ENCODE assay signal across 1 cellular context in the genomic region with DNA sequence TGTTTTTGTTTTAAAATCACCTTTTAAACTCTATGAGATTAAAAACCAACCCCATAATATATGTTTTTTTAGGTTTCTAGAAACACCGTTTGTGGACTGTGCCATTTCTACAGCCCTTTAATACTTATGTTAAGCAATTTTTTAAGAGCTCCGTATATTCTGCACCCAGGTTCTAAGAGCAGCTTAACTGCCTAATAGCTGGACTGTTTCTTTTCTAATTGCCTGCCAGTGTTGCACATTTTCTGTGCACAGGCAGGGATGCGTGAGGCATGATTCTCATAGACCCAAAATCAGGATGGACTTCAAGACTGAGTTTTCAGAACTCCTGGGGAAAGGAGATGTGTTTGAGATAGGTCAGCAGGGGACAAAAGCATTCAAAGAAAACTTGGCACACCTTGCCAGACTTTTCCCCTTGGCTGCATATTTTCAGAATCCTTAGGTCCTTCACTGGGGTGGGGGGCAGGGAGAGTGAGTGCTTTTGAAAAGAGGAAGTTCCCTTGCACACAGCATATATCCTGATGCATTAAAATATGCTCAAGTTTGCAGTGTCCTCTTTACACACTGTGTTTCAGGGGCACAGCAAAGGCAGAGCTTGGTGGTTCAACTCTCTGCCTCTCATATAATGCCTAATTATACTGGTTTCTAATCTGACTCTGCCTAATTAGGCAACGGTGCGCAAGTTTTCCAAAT.
TF ChIP-seq lines count a peak whose summit lies in the region.

No MANE protein-coding gene starts in this region.

TF ChIP-seq in SK-N-SH, 30 proteins besides CTCF, POLR2A, EP300 and RAD21 (continued from another document):
- TF ChIP-seq, protein P1, sequence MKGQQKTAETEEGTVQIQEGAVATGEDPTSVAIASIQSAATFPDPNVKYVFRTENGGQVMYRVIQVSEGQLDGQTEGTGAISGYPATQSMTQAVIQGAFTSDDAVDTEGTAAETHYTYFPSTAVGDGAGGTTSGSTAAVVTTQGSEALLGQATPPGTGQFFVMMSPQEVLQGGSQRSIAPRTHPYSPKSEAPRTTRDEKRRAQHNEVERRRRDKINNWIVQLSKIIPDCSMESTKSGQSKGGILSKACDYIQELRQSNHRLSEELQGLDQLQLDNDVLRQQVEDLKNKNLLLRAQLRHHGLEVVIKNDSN (IDR thresholded peaks at IDR 0.05; ENCODE audit: borderline replicate concordance, low read depth) = no peak
- TF ChIP-seq, protein P2, sequence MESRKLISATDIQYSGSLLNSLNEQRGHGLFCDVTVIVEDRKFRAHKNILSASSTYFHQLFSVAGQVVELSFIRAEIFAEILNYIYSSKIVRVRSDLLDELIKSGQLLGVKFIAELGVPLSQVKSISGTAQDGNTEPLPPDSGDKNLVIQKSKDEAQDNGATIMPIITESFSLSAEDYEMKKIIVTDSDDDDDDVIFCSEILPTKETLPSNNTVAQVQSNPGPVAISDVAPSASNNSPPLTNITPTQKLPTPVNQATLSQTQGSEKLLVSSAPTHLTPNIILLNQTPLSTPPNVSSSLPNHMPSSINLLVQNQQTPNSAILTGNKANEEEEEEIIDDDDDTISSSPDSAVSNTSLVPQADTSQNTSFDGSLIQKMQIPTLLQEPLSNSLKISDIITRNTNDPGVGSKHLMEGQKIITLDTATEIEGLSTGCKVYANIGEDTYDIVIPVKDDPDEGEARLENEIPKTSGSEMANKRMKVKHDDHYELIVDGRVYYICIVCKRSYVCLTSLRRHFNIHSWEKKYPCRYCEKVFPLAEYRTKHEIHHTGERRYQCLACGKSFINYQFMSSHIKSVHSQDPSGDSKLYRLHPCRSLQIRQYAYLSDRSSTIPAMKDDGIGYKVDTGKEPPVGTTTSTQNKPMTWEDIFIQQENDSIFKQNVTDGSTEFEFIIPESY (IDR thresholded peaks at IDR 0.05; ENCODE audit: borderline replicate concordance, low read depth) = no peak
- TF ChIP-seq POLR2AphosphoS5 (IDR thresholded peaks at IDR 0.05; ENCODE audit: low read depth, low read length) (no peak), ELF1 (IDR thresholded peaks at IDR 0.05) (no peak), MEF2A (IDR thresholded peaks at IDR 0.05; ENCODE audit: borderline replicate concordance, low read depth) (no peak), FOXJ3 (CRISPR knock-in tag; IDR thresholded peaks at IDR 0.05) (no peak), SIN3A (IDR thresholded peaks at IDR 0.05; ENCODE audit: borderline replicate concordance, low read depth, low read length) (no peak), TCF12 (IDR thresholded peaks at IDR 0.05) (no peak), NRF1 (IDR thresholded peaks at IDR 0.05; ENCODE audit: low read depth, low read length) (no peak), GATA2 (CRISPR knock-in tag; IDR thresholded peaks at IDR 0.05) (no peak), YY1 (IDR thresholded peaks at IDR 0.05; ENCODE audit: low read depth) (no peak), FOXM1 (IDR thresholded peaks at IDR 0.05; ENCODE audit: low read depth) (no peak)
- TF ChIP-seq, protein P3, sequence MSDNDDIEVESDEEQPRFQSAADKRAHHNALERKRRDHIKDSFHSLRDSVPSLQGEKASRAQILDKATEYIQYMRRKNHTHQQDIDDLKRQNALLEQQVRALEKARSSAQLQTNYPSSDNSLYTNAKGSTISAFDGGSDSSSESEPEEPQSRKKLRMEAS (IDR thresholded peaks at IDR 0.05; ENCODE audit: low read depth) = no peak
- TF ChIP-seq, protein P4, sequence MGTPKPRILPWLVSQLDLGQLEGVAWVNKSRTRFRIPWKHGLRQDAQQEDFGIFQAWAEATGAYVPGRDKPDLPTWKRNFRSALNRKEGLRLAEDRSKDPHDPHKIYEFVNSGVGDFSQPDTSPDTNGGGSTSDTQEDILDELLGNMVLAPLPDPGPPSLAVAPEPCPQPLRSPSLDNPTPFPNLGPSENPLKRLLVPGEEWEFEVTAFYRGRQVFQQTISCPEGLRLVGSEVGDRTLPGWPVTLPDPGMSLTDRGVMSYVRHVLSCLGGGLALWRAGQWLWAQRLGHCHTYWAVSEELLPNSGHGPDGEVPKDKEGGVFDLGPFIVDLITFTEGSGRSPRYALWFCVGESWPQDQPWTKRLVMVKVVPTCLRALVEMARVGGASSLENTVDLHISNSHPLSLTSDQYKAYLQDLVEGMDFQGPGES (IDR thresholded peaks at IDR 0.05; ENCODE audit: low read depth, low read length) = no peak
